1 cellular context compared by ENCODE assay signal in genomic region chr6:26575494-26575939, GRCh38.
TF ChIP-seq lines count a peak whose summit lies in the region.

No MANE protein-coding gene starts in this region.

TF ChIP-seq in HepG2, 621 proteins besides CTCF, POLR2A, EP300 and RAD21:
- TF ChIP-seq SMARCE1 (IDR thresholded peaks at IDR 0.05; ENCODE audit: borderline replicate concordance) (no peak), IRX3 (CRISPR knock-in tag; IDR thresholded peaks at IDR 0.05; ENCODE audit: borderline replicate concordance, low read depth) (no peak), ZNF629 (CRISPR knock-in tag; conservative IDR thresholded peaks at IDR 0.05) (no peak), ZNF282 (IDR thresholded peaks at IDR 0.05; ENCODE audit: partially characterized antibody) (no peak), ZBTB26 (CRISPR knock-in tag; IDR thresholded peaks at IDR 0.05; ENCODE audit: borderline replicate concordance) (0 out of 2 replicates have a peak, but pooled peaks have one; percentile 25), TEAD2 (CRISPR knock-in tag; IDR thresholded peaks at IDR 0.05) (no peak), MAZ (IDR thresholded peaks at IDR 0.05; ENCODE audit: borderline replicate concordance, low read depth, low read length) (no peak), MAZ (CRISPR knock-in tag; IDR thresholded peaks at IDR 0.05; ENCODE audit: low read depth) (no peak), SRSF1 (optimal IDR thresholded peaks at IDR 0.05; ENCODE audit: low read depth, low read length) (no peak), ZNF24 (IDR thresholded peaks at IDR 0.05) (peak; percentile 51; the same call in 1 of the 2 replicates), ATF1 (CRISPR knock-in tag; IDR thresholded peaks at IDR 0.05) (0 out of 2 replicates have a peak, but pooled peaks have one; percentile 25), KLF12 (CRISPR knock-in tag; IDR thresholded peaks at IDR 0.05; ENCODE audit: borderline replicate concordance) (no peak), CEBPB (IDR thresholded peaks at IDR 0.05; ENCODE audit: borderline replicate concordance, low read depth, low read length) (no peak)
